In the genomic region with DNA sequence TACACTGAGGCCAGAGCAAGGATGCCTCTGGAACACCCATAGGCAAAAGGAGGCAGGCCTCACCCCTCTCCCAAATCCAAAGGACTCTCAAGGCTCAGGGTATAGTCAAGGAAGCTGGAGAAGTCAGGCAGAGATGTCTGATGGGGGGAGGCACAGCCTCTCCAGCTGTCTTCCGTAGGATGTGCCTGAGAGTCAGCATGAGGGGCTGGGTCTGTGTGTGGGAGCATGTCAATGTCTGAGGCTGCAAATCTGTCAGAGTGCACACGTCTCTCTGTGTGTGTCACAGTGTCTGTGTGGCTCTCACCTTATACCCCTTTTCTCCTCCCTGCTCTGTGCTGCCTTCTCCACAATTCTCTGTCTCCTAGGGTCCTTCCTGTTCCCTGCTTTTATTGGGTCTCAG, we compare ENCODE assay signal across 24 cellular contexts. TPM values are rescaled to one million over a fixed set of nuclear protein-coding genes. Genes with fewer than 3 reads are reported as not detected.
"Had no signal": no experiment of that assay in that cellular context is flagged by ENCODE, and none has a peak within 500 bp of the region (broad histone marks: within the 10 kb centered on the region; RNA-seq: fewer than 3 reads in every experiment).

No MANE protein-coding gene starts in this region.

- H3K9me3 Mint-ChIP-seq: activated CD8-positive, alpha-beta T cell treated with anti-CD3 and anti-CD28 coated beads for 36 hours; activated naive CD4-positive, alpha-beta T cell treated with anti-CD3 and anti-CD28 coated beads, Interleukin-2, amount 50 U/mL, for 24 hours; activated T-cell treated with anti-CD3 and anti-CD28 coated beads, Interleukin-2, amount 50 U/mL, for 72 hours; activated T-helper 2 cell treated with anti-CD3 and anti-CD28 coated beads, Interferon-gamma antibody, Interleukin-2, Interleukin-4, amounts not matched to agents 10 μg/mL and 5 μg/mL and 100 μg/mL, durations not matched to agents 14 hours and 24 hours and 36 hours had no signal

- H3K36me3 ChIP-seq: MG63, Peyer's patch, SJSA1 had no signal

- H3K4me3 Mint-ChIP-seq: activated CD8-positive, alpha-beta T cell treated with anti-CD3 and anti-CD28 coated beads for 36 hours; activated naive CD4-positive, alpha-beta T cell treated with anti-CD3 and anti-CD28 coated beads, Interleukin-2, amount 50 U/mL, for 24 hours; activated T-cell treated with anti-CD3 and anti-CD28 coated beads, Interleukin-2, amount 50 U/mL, for 72 hours had no signal

- H3K27ac Mint-ChIP-seq: activated CD8-positive, alpha-beta T cell treated with anti-CD3 and anti-CD28 coated beads for 36 hours; activated naive CD4-positive, alpha-beta T cell treated with anti-CD3 and anti-CD28 coated beads, Interleukin-2, amount 50 U/mL, for 24 hours; activated T-cell treated with anti-CD3 and anti-CD28 coated beads, Interleukin-2, amount 50 U/mL, for 72 hours; activated T-helper 2 cell treated with anti-CD3 and anti-CD28 coated beads, Interferon-gamma antibody, Interleukin-2, Interleukin-4, amounts not matched to agents 10 μg/mL and 5 μg/mL and 100 μg/mL, durations not matched to agents 14 hours and 24 hours and 36 hours had no signal

- ATAC-seq: activated CD4-positive, CD25-positive, alpha-beta regulatory T cell treated with anti-CD3 and anti-CD28 coated beads, Interleukin-2, amount 50 U/mL, for 24 hours; activated CD8-positive, alpha-beta T cell treated with anti-CD3 and anti-CD28 coated beads for 36 hours; activated T-cell treated with anti-CD3 and anti-CD28 coated beads, Interleukin-2, amount 50 U/mL, for 72 hours; body of pancreas; SK-N-SH treated with all-trans-retinoic acid at 6 μM for 48 hours had no signal

- DNase-seq: activated CD4-positive, alpha-beta T cell treated with anti-CD3 and anti-CD28 coated beads for 4 hours; activated CD8-positive, alpha-beta memory T cell treated with anti-CD3 and anti-CD28 coated beads, Interleukin-2, amount 50 U/mL, for 4 hours; activated CD8-positive, alpha-beta T cell treated with anti-CD3 and anti-CD28 coated beads for 36 hours; activated naive CD4-positive, alpha-beta T cell; activated T-cell treated with anti-CD3 and anti-CD28 coated beads, Interleukin-2, amount 50 U/mL, for 72 hours; body of pancreas; MG63; MV-4-11; NCI-H1092 treated with DMSO at 0.1 percent for 48 hours; NCI-H1436; NCI-H1694 treated with DMSO at 0.1 percent for 48 hours; NCI-H2029 treated with DMSO at 0.1 percent for 48 hours; NCI-H446; NCI-H524; Peyer's patch; SHP77; SW 1271 had no signal

- H3K9me3 ChIP-seq: body of pancreas, MG63, Peyer's patch, SJSA1 had no signal

- H3K4me3 ChIP-seq: body of pancreas, MG63, Peyer's patch, SJSA1 had no signal

- H3K27ac ChIP-seq: body of pancreas, Peyer's patch, SJSA1 had no signal

RNA-seq across cellular contexts. Expression of a gene that starts 4.0 kb away (rescaled TPM):
- total RNA-seq: aorta had no signal
- polyA plus RNA-seq: aorta had no signal

RNA-seq across cellular contexts. Expression of a gene that starts 15.3 kb away (rescaled TPM):
- total RNA-seq: Peyer's patch, SJSA1 had no signal

RNA-seq across cellular contexts. Expression of a gene that starts 47.8 kb away (rescaled TPM):
- total RNA-seq: T-helper 1 cell treated with Interleukin-12 subunit alpha and Interleukin-12 subunit beta and Interleukin-4 antibody, amounts not matched to agents 30 ng/mL and 1 ng/mL, for 36 hours had no signal
